In the genomic region with DNA sequence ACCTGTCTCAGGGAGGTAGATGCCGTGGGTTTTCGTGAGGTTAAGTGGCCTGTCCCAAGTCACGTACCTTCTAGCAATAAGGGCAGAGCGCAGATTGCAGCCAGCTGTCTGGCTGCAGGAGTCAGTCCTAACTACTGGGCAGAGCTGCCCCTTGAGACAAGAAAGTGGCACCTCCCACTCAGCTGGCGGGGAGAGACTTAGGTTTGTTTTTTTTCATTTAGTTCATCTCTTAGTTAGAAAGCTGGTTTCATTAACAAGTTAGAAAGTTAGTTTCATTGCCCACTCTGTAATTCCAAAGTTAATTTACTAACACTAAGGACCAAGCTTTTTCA, we compare ENCODE assay signal across 14 cellular contexts.
DNase-seq lines count a peak whose midpoint lies in the region; ATAC-seq, FAIRE-seq and TF ChIP-seq lines count a peak whose summit lies in the region.
"Had no signal": no experiment of that assay in that cellular context is flagged by ENCODE, and none has a peak within 500 bp of the region (broad histone marks: within the 10 kb centered on the region; RNA-seq: fewer than 3 reads in every experiment).

No MANE protein-coding gene starts in this region.

- H3K9ac ChIP-seq in adipocyte (ENCODE audit: low read length), result peak overlapping the region; percentile 71
- peak overlapping the region; percentile 64 for H3K9ac ChIP-seq in keratinocyte (ENCODE audit: control insufficient read depth, extremely low read depth, insufficient read depth, low read length)
- H3K9ac ChIP-seq in subcutaneous abdominal adipose tissue (ENCODE audit: low read length in 5 of 5), result no peak overlapping the region

- peak overlapping the region; percentile 90 for H2AFZ ChIP-seq in keratinocyte (ENCODE audit: control insufficient read depth, low read length)

- peak overlapping the region; percentile 80 for H3K4me2 ChIP-seq in keratinocyte (ENCODE audit: control insufficient read depth, extremely low read depth, insufficient read depth, low read depth, low read length)

- dilution Hi-C loops in keratinocyte (cut with MboI; ENCODE audit: extremely low pct_ligation_motif_present, low sequenced_read_pairs), result no loop called here

- H3K4me3 ChIP-seq in adipocyte (ENCODE audit: low read length) (no peak overlapping the region), keratinocyte (ENCODE audit: control insufficient read depth in 2 of 3, extremely low read depth in 1 of 3, insufficient read depth in 2 of 3, low read depth in 1 of 3, low read length in 3 of 3) (peak overlapping the region in 2 of 3 experiments; percentile 43 to 57), subcutaneous abdominal adipose tissue (ENCODE audit: low read depth in 1 of 5, low read length in 5 of 5) (peak overlapping the region in 1 of 5 donors; percentile 23)
- H3K4me3 ChIP-seq: SJCRH30 had no signal

- no peak for TF ChIP-seq CTCF in keratinocyte (optimal IDR thresholded peaks at IDR 0.05 in 1 of 3, IDR thresholded peaks at IDR 0.05 in 1 of 3, conservative IDR thresholded peaks at IDR 0.05 in 1 of 3; ENCODE audit: extremely low read depth in 1 of 3, insufficient read depth in 2 of 3, low read length in 3 of 3)

- ATAC-seq in HG03571 (IDR thresholded peaks at IDR 0.05; ENCODE audit: unreplicated experiment) (no peak), GM19452 (IDR thresholded peaks at IDR 0.05; ENCODE audit: unreplicated experiment) (no peak)

- H4K20me1 ChIP-seq in keratinocyte (ENCODE audit: control insufficient read depth, extremely low read depth, insufficient read depth, low read length), result no peaks in the 10 kb centered on the region

- H3K9me3 ChIP-seq in adipocyte (ENCODE audit: control insufficient read depth, low read length) (no peaks in the 10 kb centered on the region), keratinocyte (ENCODE audit: control insufficient read depth, low read depth, low read length) (no peaks in the 10 kb centered on the region), subcutaneous abdominal adipose tissue (ENCODE audit: control insufficient read depth in 5 of 5, low read length in 5 of 5) (no peaks in the 10 kb centered on the region)
- H3K9me3 ChIP-seq: SJCRH30 had no signal

- no peaks in the 10 kb centered on the region for H3K9me1 ChIP-seq in keratinocyte (ENCODE audit: control insufficient read depth, extremely low read depth, insufficient read depth, low read length)

- H3K27ac ChIP-seq in keratinocyte (ENCODE audit: control insufficient read depth, insufficient read depth, low read length), result peak overlapping the region; percentile 80
- H3K27ac ChIP-seq in subcutaneous abdominal adipose tissue (ENCODE audit: low read depth, low read length), result peak overlapping the region; percentile 84
- H3K27ac ChIP-seq: SJCRH30 had no signal

- no peak for FAIRE-seq in keratinocyte (lab: Jason Lieb, UNC)
- FAIRE-seq: kidney had no signal

- H3K27me3 ChIP-seq in adipocyte (replicated peaks; ENCODE audit: control insufficient read depth, insufficient read depth, low read length) (no peaks in the 10 kb centered on the region), keratinocyte (ENCODE audit: control insufficient read depth, extremely low read depth, insufficient read depth, low read length) (no peaks in the 10 kb centered on the region), subcutaneous abdominal adipose tissue (ENCODE audit: control insufficient read depth in 5 of 5, insufficient read depth in 4 of 5, low read length in 5 of 5) (no peaks in the 10 kb centered on the region)
- H3K27me3 ChIP-seq: SJCRH30 had no signal

- H3K4me1 ChIP-seq in adipocyte (ENCODE audit: control insufficient read depth, insufficient read depth, low read length), result peaks cover 46% of the 10 kb centered on the region
- peaks cover 34% of the 10 kb centered on the region for H3K4me1 ChIP-seq in keratinocyte (ENCODE audit: control insufficient read depth, extremely low read depth, insufficient read depth, low read length)
- H3K4me1 ChIP-seq in subcutaneous abdominal adipose tissue (ENCODE audit: control insufficient read depth in 5 of 5, insufficient read depth in 5 of 5, low read length in 5 of 5), result peaks cover 2 to 29% (median 22%) of the 10 kb centered on the region in 5 donors

- no peaks in the 10 kb centered on the region for H3K79me2 ChIP-seq in keratinocyte (ENCODE audit: control insufficient read depth, insufficient read depth, low read length)

- H3K36me3 ChIP-seq in adipocyte (ENCODE audit: control insufficient read depth, insufficient read depth, low read length, severe bottlenecking), result no peaks in the 10 kb centered on the region
- no peaks in the 10 kb centered on the region for H3K36me3 ChIP-seq in keratinocyte (ENCODE audit: control insufficient read depth in 2 of 2, extremely low read depth in 1 of 2, insufficient read depth in 2 of 2, low read length in 2 of 2)
- H3K36me3 ChIP-seq in subcutaneous abdominal adipose tissue (ENCODE audit: control insufficient read depth in 5 of 5, insufficient read depth in 5 of 5, low read length in 5 of 5), result no peaks in the 10 kb centered on the region

- peak; percentile 19 for DNase-seq in NCI-H1092 treated with DMSO at 0.1 percent for 48 hours (lab: John Stamatoyannopoulos, UW)
- no peak for DNase-seq in NCI-H1092 (lab: John Stamatoyannopoulos, UW)
- peak; percentile 48 for DNase-seq in adipocyte (ENCODE audit: low read depth)
- DNase-seq in keratinocyte (ENCODE audit: low read depth, low spot score), result no peak
- no peak for DNase-seq in activated CD8-positive, alpha-beta memory T cell treated with anti-CD3 and anti-CD28 coated beads for 24 hours
- DNase-seq: 8988T; activated gamma-delta T cell treated with Interleukin-2 at 50 U/mL for 16 hours; kidney; NCI-H1417 treated with DMSO at 0.1 percent for 48 hours; SJCRH30; stimulated activated naive CD4-positive, alpha-beta T cell treated with Interleukin-2 at 50 U/mL for 16 hours had no signal

Comparison
In these comparisons a context has a peak if more than half of its experiments do, and no peak if none do; other contexts are left out.
1. DNase-seq: peak in NCI-H1092 treated with DMSO at 0.1 percent for 48 hours (single experiment) and adipocyte (single experiment); none in NCI-H1092 (single experiment), keratinocyte (single experiment) and activated CD8-positive, alpha-beta memory T cell treated with anti-CD3 and anti-CD28 coated beads for 24 hours (single experiment).
2. H3K9ac ChIP-seq: peak in adipocyte (single experiment) and keratinocyte (single experiment); none in subcutaneous abdominal adipose tissue (0 of 5).